In the genomic region with DNA sequence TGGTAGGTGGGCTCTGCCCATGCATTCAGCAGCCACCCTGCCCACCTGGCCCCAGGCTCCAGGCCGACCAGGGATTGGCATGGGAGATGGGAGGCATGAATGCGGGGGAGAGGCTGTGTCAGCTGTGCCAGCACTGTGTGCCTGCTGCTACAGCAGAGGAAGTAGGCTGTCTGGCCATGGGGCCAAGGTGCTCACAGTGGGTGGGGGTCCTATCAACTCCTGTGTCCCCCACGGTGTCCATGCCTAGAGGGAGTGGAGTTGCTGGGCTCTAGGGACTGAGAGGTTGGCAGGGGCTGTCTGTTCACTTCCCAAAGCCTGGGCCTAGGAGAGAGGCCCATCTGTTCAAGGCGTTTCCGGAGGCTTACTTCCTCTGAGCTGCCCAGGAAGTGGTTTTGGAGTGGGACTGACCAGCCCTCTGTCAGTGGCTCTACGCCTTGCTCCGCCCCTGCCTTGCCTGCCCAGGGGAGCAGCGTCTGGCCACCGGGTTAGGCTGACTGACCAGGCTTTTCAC, we compare ENCODE assay signal across 8 cellular contexts. TPM values are rescaled to one million over a fixed set of nuclear protein-coding genes. Genes with fewer than 3 reads are reported as not detected.
DNase-seq lines count a peak whose midpoint lies in the region; ATAC-seq and TF ChIP-seq lines count a peak whose summit lies in the region.

No MANE protein-coding gene starts in this region.

- H3K27me3 ChIP-seq in gastroesophageal sphincter (no peaks in the 10 kb centered on the region), skeletal muscle satellite cell (ENCODE audit: control insufficient read depth, insufficient read depth, low read length) (no peaks in the 10 kb centered on the region)

- peak overlapping the region; percentile 72 for H3K4me2 ChIP-seq in skeletal muscle satellite cell (ENCODE audit: low read length)

- TF ChIP-seq EP300 in gastroesophageal sphincter (IDR thresholded peaks at IDR 0.05): no peak

- H3K36me3 ChIP-seq in gastroesophageal sphincter (peaks cover 0 to 3% of the 10 kb centered on the region in 2 donors), skeletal muscle satellite cell (ENCODE audit: insufficient read depth, low read length) (no peaks in the 10 kb centered on the region)

- H3K27ac ChIP-seq in gastroesophageal sphincter: peak overlapping the region in 3 of 4 donors; percentile 38 to 44 (median 38)

- H3K4me3 ChIP-seq in gastroesophageal sphincter (no peak overlapping the region), skeletal muscle satellite cell (ENCODE audit: low read length) (peak overlapping the region; percentile 41)

- no CpG with 5 or more reads among the region's 9 CpGs for WGBS in gastroesophageal sphincter (ENCODE audit: low coverage in 1 of 2), 2 donors

- peak overlapping the region; percentile 80 for H3K9ac ChIP-seq in skeletal muscle satellite cell (ENCODE audit: low read depth, low read length)

- H3K9me3 ChIP-seq in gastroesophageal sphincter (no peaks in the 10 kb centered on the region), skeletal muscle satellite cell (replicated peaks; ENCODE audit: low read length) (no peaks in the 10 kb centered on the region)

- H3K4me1 ChIP-seq in gastroesophageal sphincter (peaks cover 0 to 71% (median 18%) of the 10 kb centered on the region in 3 donors), skeletal muscle satellite cell (ENCODE audit: control insufficient read depth, insufficient read depth, low read length) (peaks cover 32% of the 10 kb centered on the region)

- TF ChIP-seq POLR2A in GM18951 (IDR thresholded peaks at IDR 0.05; ENCODE audit: extremely low read depth, insufficient read depth, insufficient read length): peak; percentile 0
- no peak for TF ChIP-seq POLR2A in gastroesophageal sphincter (IDR thresholded peaks at IDR 0.05)

- no peak for TF ChIP-seq CTCF in gastroesophageal sphincter (IDR thresholded peaks at IDR 0.05)

- ATAC-seq in gastroesophageal sphincter (peak; percentile 71), HG03378 (IDR thresholded peaks at IDR 0.05; ENCODE audit: unreplicated experiment) (no peak)

- in situ Hi-C loops in GM18951 (cut with MboI; ENCODE audit: low sequenced_read_pairs, unreplicated experiment) (no loop called here), SK-MEL-5 (cut with HindIII; ENCODE audit: low pct_unique_long_range_greater_than_20kb, low sequenced_read_pairs) (no loop called here)

- peak; percentile 73 for DNase-seq in SK-MEL-5 (ENCODE audit: low read depth, low spot score)
- no peak for DNase-seq in SIG-M5 treated with dmso at 0.1 percent for 504 hours (lab: John Stamatoyannopoulos, UW; ENCODE audit: unreplicated experiment)
- no peak for DNase-seq in activated CD4-positive, CD25-positive, alpha-beta regulatory T cell treated with anti-CD3 and anti-CD28 coated beads, Interleukin-2, amount 50 U/mL, for 72 hours
- DNase-seq in T-helper 9 cell: no peak

RNA-seq across cellular contexts. Expression of a gene that starts 5.8 kb away (rescaled TPM):
- total RNA-seq in SK-MEL-5 (2014; rRNA removed; shearing (Covaris generic)): 3.3 and 4.0 TPM in 2 replicates
- 60.2 and 68.2 TPM in 2 replicates for polyA plus RNA-seq in SK-MEL-5 (2015; cell fraction: cytosol; rRNA removed)
- polyA plus RNA-seq in SK-MEL-5 (2015; cell fraction: nucleus; rRNA removed): 33.7 and 45.3 TPM in 2 replicates
- 10 to 100 TPM in 1 of 4 donors, 1 to 10 TPM in 3; 5.5 to 10.1 (median 7.6) TPM for total RNA-seq in gastroesophageal sphincter
- total RNA-seq in skeletal muscle satellite cell (2012; rRNA removed): 3.5 and 3.7 TPM in 2 replicates

RNA-seq across cellular contexts. Expression of a gene that starts 36.6 kb away (rescaled TPM):
- total RNA-seq in SK-MEL-5 (2014; rRNA removed; shearing (Covaris generic)): 22.7 and 23.4 TPM in 2 replicates
- polyA plus RNA-seq in SK-MEL-5 (2015; cell fraction: cytosol; rRNA removed): 24.2 and 29.9 TPM in 2 replicates
- 14.2 and 20.6 TPM in 2 replicates for polyA plus RNA-seq in SK-MEL-5 (2015; cell fraction: nucleus; rRNA removed)
- 1 to 10 TPM; 6.5 to 7.6 (median 7.2) TPM for total RNA-seq in gastroesophageal sphincter
- 17.5 and 19.2 TPM in 2 replicates for total RNA-seq in skeletal muscle satellite cell (2012; rRNA removed)
